Comparison of ENCODE assay signal across 24 cellular contexts in genomic region chr3:134104031-134104430, GRCh38.
"Had no signal": no experiment of that assay in that cellular context is flagged by ENCODE, and none has a peak within 500 bp of the region (broad histone marks: within the 10 kb centered on the region; RNA-seq: fewer than 3 reads in every experiment).

No MANE protein-coding gene starts in this region.

- H3K4me3 ChIP-seq: coronary artery, heart left ventricle, pancreas, psoas muscle, right atrium auricular region, tibial artery had no signal

- H3K27ac Mint-ChIP-seq: activated naive CD4-positive, alpha-beta T cell treated with anti-CD3 and anti-CD28 coated beads, Interleukin-2, amount 50 U/mL, for 24 hours; brain; memory B cell; natural killer cell treated with Interleukin-12 subunit alpha and Interleukin-12 subunit beta and Interleukin-15 and Interleukin-18, amount 100 ng/mL, for 72 hours; stimulated activated naive CD8-positive, alpha-beta T cell treated with anti-CD3 and anti-CD28 coated beads, Interleukin-15, Interleukin-2, amounts not matched to agents 100 ng/mL and 50 ng/mL, for 24 hours had no signal

- H3K4me3 Mint-ChIP-seq: activated naive CD4-positive, alpha-beta T cell treated with anti-CD3 and anti-CD28 coated beads, Interleukin-2, amount 50 U/mL, for 24 hours; brain; central memory CD8-positive, alpha-beta T cell; memory B cell; natural killer cell treated with Interleukin-12 subunit alpha and Interleukin-12 subunit beta and Interleukin-15 and Interleukin-18, amount 100 ng/mL, for 72 hours; stimulated activated naive CD8-positive, alpha-beta T cell treated with anti-CD3 and anti-CD28 coated beads, Interleukin-15, Interleukin-2, amounts not matched to agents 100 ng/mL and 50 ng/mL, for 24 hours had no signal

- DNase-seq: activated CD4-positive, alpha-beta T cell treated with anti-CD3 and anti-CD28 coated beads, Interleukin-2, amount 50 U/mL, for 1 hour; activated CD4-positive, CD25-positive, alpha-beta regulatory T cell treated with anti-CD3 and anti-CD28 coated beads, Interleukin-2, amount 50 U/mL, for 72 hours; activated gamma-delta T cell treated with Interleukin-2 at 50 U/mL for 16 hours; activated T-cell treated with anti-CD3 and anti-CD28 coated beads, Interleukin-2, amount 50 U/mL, for 1 hour; aorta; heart left ventricle; islet precursor cell; left cardiac atrium; pancreas; psoas muscle; stimulated activated CD4-positive, alpha-beta T cell treated with anti-CD3 and anti-CD28 coated beads, Interleukin-1b, Interleukin-23, amount 100 ng/mL, for 48 hours; substantia nigra; SW 1271; tibial artery; WERI-Rb-1 had no signal

- H3K36me3 ChIP-seq: heart left ventricle, neutrophil, pancreas, right atrium auricular region, tibial artery, WERI-Rb-1 had no signal

- H3K36me3 Mint-ChIP-seq: brain had no signal

- H3K9me3 ChIP-seq: neutrophil, pancreas, psoas muscle, right atrium auricular region had no signal

- H3K27me3 Mint-ChIP-seq: stimulated activated naive CD8-positive, alpha-beta T cell treated with anti-CD3 and anti-CD28 coated beads, Interleukin-15, Interleukin-2, amounts not matched to agents 100 ng/mL and 50 ng/mL, for 24 hours had no signal

- H3K27me3 ChIP-seq: heart left ventricle, neutrophil, pancreas, right atrium auricular region, tibial artery had no signal

- H3K27ac ChIP-seq: coronary artery, heart left ventricle, neutrophil, pancreas, psoas muscle, right atrium auricular region, tibial artery, WERI-Rb-1 had no signal

- H3K4me1 Mint-ChIP-seq: brain; central memory CD8-positive, alpha-beta T cell; memory B cell had no signal

- H3K4me1 ChIP-seq: heart left ventricle, psoas muscle, right atrium auricular region, tibial artery had no signal
